ENCODE assay signal across 20 cellular contexts in genomic region chr2:192313773-192314172, GRCh38.
DNase-seq lines count a peak whose midpoint lies in the region; ATAC-seq and TF ChIP-seq lines count a peak whose summit lies in the region.
"Had no signal": no experiment of that assay in that cellular context is flagged by ENCODE, and none has a peak within 500 bp of the region (broad histone marks: within the 10 kb centered on the region; RNA-seq: fewer than 3 reads in every experiment).

No MANE protein-coding gene starts in this region.

- H3K9ac ChIP-seq in neuronal stem cell (ENCODE audit: low read depth, low read length, poor library complexity) = no peak overlapping the region
- H3K9ac ChIP-seq: BLaER1 treated with 17β-estradiol and CSF1 and Interleukin-3, amounts not matched to agents 10 nM and 100 nM had no signal

- peak; percentile 28 for ATAC-seq in stimulated activated effector memory CD8-positive, alpha-beta T cell treated with anti-CD3 and anti-CD28 coated beads, Interleukin-12 subunit alpha, Interleukin-12 subunit beta, amount 100 ng/mL, for 72 hours
- ATAC-seq in HG03039 (IDR thresholded peaks at IDR 0.05; ENCODE audit: unreplicated experiment) (no peak), HG03442 (IDR thresholded peaks at IDR 0.05; ENCODE audit: unreplicated experiment) (no peak)
- ATAC-seq: CD8-positive, alpha-beta T cell; GM12878; HCT116 had no signal

- no CpG with 5 or more reads among the region's 8 CpGs for WGBS in neuronal stem cell (ENCODE audit: extremely low coverage in 2 of 2, insufficient read length in 2 of 2, insufficient replicate concordance in 1 of 2), 2 donors

- no peak overlapping the region for H2BK120ac ChIP-seq in neuronal stem cell (ENCODE audit: low read depth, low read length)

- H3K79me1 ChIP-seq in neuronal stem cell (ENCODE audit: low read depth, low read length) = no peaks in the 10 kb centered on the region

- peak overlapping the region; percentile 80 for H3K18ac ChIP-seq in neuronal stem cell (ENCODE audit: low read length)

- H3K4me1 Mint-ChIP-seq in activated naive CD4-positive, alpha-beta T cell treated with anti-CD3 and anti-CD28 coated beads, Interleukin-2, amount 10 ng/mL, durations not matched to agents 7 days and 5 days = no peaks in the 10 kb centered on the region
- no peaks in the 10 kb centered on the region for H3K4me1 Mint-ChIP-seq in chondrocyte (ENCODE audit: low read depth)
- H3K4me1 Mint-ChIP-seq in stimulated activated effector memory CD8-positive, alpha-beta T cell treated with anti-CD3 and anti-CD28 coated beads, Interleukin-12 subunit alpha, Interleukin-12 subunit beta, amount 100 ng/mL, for 72 hours = no peaks in the 10 kb centered on the region
- H3K4me1 Mint-ChIP-seq: B cell had no signal

- no peaks in the 10 kb centered on the region for H3K9me3 ChIP-seq in neuronal stem cell (replicated peaks in 1 of 2; ENCODE audit: control insufficient read depth in 2 of 2, insufficient read depth in 1 of 2, low read depth in 1 of 2, low read length in 2 of 2)
- H3K9me3 ChIP-seq in effector memory CD4-positive, alpha-beta T cell (ENCODE audit: control insufficient read depth, low read length) = no peaks in the 10 kb centered on the region

- H2AFZ ChIP-seq in neuronal stem cell (ENCODE audit: low read length) = peak overlapping the region; percentile 22

- no peaks in the 10 kb centered on the region for H3K27me3 Mint-ChIP-seq in activated naive CD4-positive, alpha-beta T cell treated with anti-CD3 and anti-CD28 coated beads, Interleukin-2, amount 10 ng/mL, durations not matched to agents 7 days and 5 days
- H3K27me3 Mint-ChIP-seq in chondrocyte (ENCODE audit: low read depth) = no peaks in the 10 kb centered on the region
- H3K27me3 Mint-ChIP-seq: B cell had no signal

- no peaks in the 10 kb centered on the region for H3K27me3 ChIP-seq in neuronal stem cell (ENCODE audit: control insufficient read depth in 3 of 3, insufficient read depth in 3 of 3, low read depth in 1 of 3, low read length in 3 of 3)
- H3K27me3 ChIP-seq in effector memory CD4-positive, alpha-beta T cell (replicated peaks; ENCODE audit: control insufficient read depth, insufficient read depth, low read length, poor library complexity, severe bottlenecking) = no peaks in the 10 kb centered on the region
- H3K27me3 ChIP-seq: BLaER1 treated with 17β-estradiol and CSF1 and Interleukin-3, amounts not matched to agents 10 nM and 100 nM had no signal

- TF ChIP-seq CTCF in chondrocyte (IDR thresholded peaks at IDR 0.05) = no peak

- H3K9me3 Mint-ChIP-seq in activated naive CD4-positive, alpha-beta T cell treated with anti-CD3 and anti-CD28 coated beads, Interleukin-2, amount 10 ng/mL, durations not matched to agents 7 days and 5 days = no peaks in the 10 kb centered on the region
- peaks cover 7% of the 10 kb centered on the region for H3K9me3 Mint-ChIP-seq in chondrocyte (ENCODE audit: low read depth)
- H3K9me3 Mint-ChIP-seq in stimulated activated effector memory CD8-positive, alpha-beta T cell treated with anti-CD3 and anti-CD28 coated beads, Interleukin-12 subunit alpha, Interleukin-12 subunit beta, amount 100 ng/mL, for 72 hours = peaks cover 3% of the 10 kb centered on the region
- H3K9me3 Mint-ChIP-seq: HFFc6 had no signal

- H3K4me1 ChIP-seq in neuronal stem cell (ENCODE audit: control insufficient read depth in 2 of 2, insufficient read depth in 1 of 2, low read depth in 1 of 2, low read length in 2 of 2) = no peaks in the 10 kb centered on the region
- no peaks in the 10 kb centered on the region for H3K4me1 ChIP-seq in effector memory CD4-positive, alpha-beta T cell (ENCODE audit: control insufficient read depth, insufficient read depth, low read length, poor library complexity, severe bottlenecking)
- H3K4me1 ChIP-seq: BLaER1 treated with 17β-estradiol and CSF1 and Interleukin-3, amounts not matched to agents 10 nM and 100 nM had no signal

- no peak overlapping the region for H2BK5ac ChIP-seq in neuronal stem cell (ENCODE audit: low read length)

- DNase-seq in activated naive CD4-positive, alpha-beta T cell treated with anti-CD3 and anti-CD28 coated beads, Interleukin-2, amount 10 ng/mL, durations not matched to agents 7 days and 5 days = no peak
- no peak for DNase-seq in activated naive CD4-positive, alpha-beta T cell treated with Interleukin-2 at 50 U/mL for 16 hours
- DNase-seq in chondrocyte (ENCODE audit: low spot score) (peak; percentile 53), neuronal stem cell (ENCODE audit: low spot score) (no peak)
- no peak for DNase-seq in stimulated activated effector memory CD8-positive, alpha-beta T cell treated with anti-CD3 and anti-CD28 coated beads, Interleukin-12 subunit alpha, Interleukin-12 subunit beta, amount 100 ng/mL, for 72 hours (ENCODE audit: low spot score in 2 of 2)
- DNase-seq in effector memory CD4-positive, alpha-beta T cell = no peak
- DNase-seq: Calu3; CD8-positive, alpha-beta T cell; DND-41; EL; GOT3; H7; HFFc6 had no signal

- no peak overlapping the region for H4K8ac ChIP-seq in neuronal stem cell (ENCODE audit: low read depth, low read length)

- H3K27ac Mint-ChIP-seq in activated naive CD4-positive, alpha-beta T cell treated with anti-CD3 and anti-CD28 coated beads, Interleukin-2, amount 10 ng/mL, durations not matched to agents 7 days and 5 days = peak overlapping the region; percentile 52
- no peak overlapping the region for H3K27ac Mint-ChIP-seq in chondrocyte (ENCODE audit: unreplicated experiment)
- H3K27ac Mint-ChIP-seq in stimulated activated effector memory CD8-positive, alpha-beta T cell treated with anti-CD3 and anti-CD28 coated beads, Interleukin-12 subunit alpha, Interleukin-12 subunit beta, amount 100 ng/mL, for 72 hours = no peak overlapping the region
- H3K27ac Mint-ChIP-seq: B cell; CD8-positive, alpha-beta T cell; HFFc6 had no signal

- no peak overlapping the region for H2BK15ac ChIP-seq in neuronal stem cell (ENCODE audit: low read length)

- no peak overlapping the region for H4K91ac ChIP-seq in neuronal stem cell (ENCODE audit: low read depth, low read length, poor library complexity)

- no peak overlapping the region for H3K4me3 ChIP-seq in neuronal stem cell (ENCODE audit: low read length in 2 of 2)
- no peak overlapping the region for H3K4me3 ChIP-seq in effector memory CD4-positive, alpha-beta T cell (ENCODE audit: insufficient read depth, low read depth, low read length, poor library complexity, severe bottlenecking)
- H3K4me3 ChIP-seq: BLaER1 treated with 17β-estradiol and CSF1 and Interleukin-3, amounts not matched to agents 10 nM and 100 nM; GM12878 had no signal

- no peak overlapping the region for H3K27ac ChIP-seq in neuronal stem cell (replicated peaks; ENCODE audit: low read length)
- no peak overlapping the region for H3K27ac ChIP-seq in effector memory CD4-positive, alpha-beta T cell (ENCODE audit: insufficient read depth, low read length, poor library complexity, severe bottlenecking)
- H3K27ac ChIP-seq: 22Rv1; BLaER1 treated with 17β-estradiol and CSF1 and Interleukin-3, amounts not matched to agents 10 nM and 100 nM had no signal

- no peak overlapping the region for H2AK5ac ChIP-seq in neuronal stem cell (ENCODE audit: low read depth, low read length)

- H3K4me2 ChIP-seq in neuronal stem cell (ENCODE audit: insufficient read depth, low read length, poor library complexity, severe bottlenecking) = no peak overlapping the region
- H3K4me2 ChIP-seq: BLaER1 treated with 17β-estradiol and CSF1 and Interleukin-3, amounts not matched to agents 10 nM and 100 nM had no signal

- CTCF ChIA-PET in activated naive CD4-positive, alpha-beta T cell treated with anti-CD3 and anti-CD28 coated beads, Interleukin-2, amount 10 ng/mL, durations not matched to agents 7 days and 5 days (lab: Charles Lee) = no interaction called here

- H3K14ac ChIP-seq in neuronal stem cell (ENCODE audit: low read length) = no peak overlapping the region

- H3K23ac ChIP-seq in neuronal stem cell (ENCODE audit: low read depth, low read length, poor library complexity) = peak overlapping the region; percentile 47

- H3K4me3 Mint-ChIP-seq in activated naive CD4-positive, alpha-beta T cell treated with anti-CD3 and anti-CD28 coated beads, Interleukin-2, amount 10 ng/mL, durations not matched to agents 7 days and 5 days = no peak overlapping the region
- no peak overlapping the region for H3K4me3 Mint-ChIP-seq in chondrocyte (ENCODE audit: unreplicated experiment)
- no peak overlapping the region for H3K4me3 Mint-ChIP-seq in stimulated activated effector memory CD8-positive, alpha-beta T cell treated with anti-CD3 and anti-CD28 coated beads, Interleukin-12 subunit alpha, Interleukin-12 subunit beta, amount 100 ng/mL, for 72 hours
- H3K4me3 Mint-ChIP-seq: B cell; CD8-positive, alpha-beta T cell; HFFc6 had no signal

- no peak overlapping the region for H2BK12ac ChIP-seq in neuronal stem cell (ENCODE audit: low read length)

- no peaks in the 10 kb centered on the region for H3K36me3 Mint-ChIP-seq in activated naive CD4-positive, alpha-beta T cell treated with anti-CD3 and anti-CD28 coated beads, Interleukin-2, amount 10 ng/mL, durations not matched to agents 7 days and 5 days
- H3K36me3 Mint-ChIP-seq in chondrocyte (ENCODE audit: low read depth) = no peaks in the 10 kb centered on the region
- H3K36me3 Mint-ChIP-seq in stimulated activated effector memory CD8-positive, alpha-beta T cell treated with anti-CD3 and anti-CD28 coated beads, Interleukin-12 subunit alpha, Interleukin-12 subunit beta, amount 100 ng/mL, for 72 hours = no peaks in the 10 kb centered on the region
- H3K36me3 Mint-ChIP-seq: CD8-positive, alpha-beta T cell had no signal

- H3K36me3 ChIP-seq in neuronal stem cell (replicated peaks in 1 of 2; ENCODE audit: control insufficient read depth in 2 of 2, insufficient read depth in 2 of 2, low read length in 2 of 2) = no peaks in the 10 kb centered on the region
- no peaks in the 10 kb centered on the region for H3K36me3 ChIP-seq in effector memory CD4-positive, alpha-beta T cell (ENCODE audit: control insufficient read depth, insufficient read depth, low read length)
- H3K36me3 ChIP-seq: BLaER1 treated with 17β-estradiol and CSF1 and Interleukin-3, amounts not matched to agents 10 nM and 100 nM had no signal

- no peak overlapping the region for H3K4ac ChIP-seq in neuronal stem cell (ENCODE audit: low read length)
